In the genomic region with DNA sequence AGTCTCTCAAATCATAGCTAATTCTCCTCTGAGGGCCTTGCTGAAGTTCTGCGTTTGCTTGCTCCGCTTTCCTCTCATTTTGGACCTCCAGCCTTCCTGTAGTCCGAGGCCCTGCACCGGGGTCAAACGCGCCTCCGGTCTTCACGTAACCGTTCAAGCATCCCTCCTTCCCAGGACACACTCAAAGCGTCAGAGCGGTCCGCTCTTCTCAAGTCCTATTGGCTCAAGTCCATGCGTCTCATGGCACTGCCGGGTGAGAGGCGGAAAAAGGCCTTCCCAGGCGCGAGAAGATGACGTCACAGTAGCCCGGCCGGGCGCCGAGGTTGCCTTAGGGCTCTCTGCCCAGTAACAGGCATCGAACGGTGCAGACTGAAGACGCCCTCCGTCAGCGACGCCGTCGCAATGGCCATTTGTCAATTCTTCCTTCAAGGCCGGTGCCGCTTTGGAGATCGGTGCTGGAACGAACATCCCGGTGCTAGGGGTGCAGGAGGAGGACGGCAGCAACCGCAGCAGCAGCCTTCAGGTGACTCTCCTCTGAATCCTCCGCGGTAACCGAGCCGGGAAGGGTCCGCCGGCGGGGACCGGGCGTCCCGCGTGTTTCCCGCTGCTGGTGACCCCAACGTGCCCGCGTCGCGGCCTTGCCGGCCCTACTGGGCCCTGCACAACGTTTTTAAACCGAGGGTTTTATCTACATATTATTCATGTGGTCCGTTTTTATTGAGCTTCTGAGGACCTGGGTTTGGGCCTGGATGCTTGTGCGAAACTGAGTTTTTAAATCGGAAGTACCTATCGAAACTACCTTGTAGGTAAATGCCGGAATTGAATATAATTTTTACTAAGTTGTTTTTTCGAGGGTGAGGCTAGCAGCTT, we compare ENCODE assay signal across 1 cellular context.
TF ChIP-seq lines count a peak whose summit lies in the region.

TSS of gene NUP42 (plus strand) at position 365 of the 870 bp plus-strand sequence. CDS start at position 403, 38 bp downstream.

TF ChIP-seq in H1, 55 proteins besides CTCF, POLR2A, EP300 and RAD21 (continued from another document):
- no peak for TF ChIP-seq CHD7 (IDR thresholded peaks at IDR 0.05; ENCODE audit: insufficient replicate concordance, low read length)
- 0 out of 2 replicates have a peak, but pooled peaks have one; percentile 54 for TF ChIP-seq JUN (IDR thresholded peaks at IDR 0.05; ENCODE audit: low read depth, low read length)
- peak; percentile 34 for TF ChIP-seq E2F6 (IDR thresholded peaks at IDR 0.05)
- peak; percentile 95 for TF ChIP-seq TAF1 (IDR thresholded peaks at IDR 0.05; ENCODE audit: low read depth, low read length)
- peak; percentile 90 for TF ChIP-seq ATF3 (IDR thresholded peaks at IDR 0.05; ENCODE audit: insufficient read depth, low read depth, low read length)
- no peak for TF ChIP-seq CHD1 (IDR thresholded peaks at IDR 0.05; ENCODE audit: low read depth, low read length)
- no peak for TF ChIP-seq TCF12 (IDR thresholded peaks at IDR 0.05; ENCODE audit: low read depth, low read length)
- peak; percentile 86; the same call in 1 of the 2 replicates for TF ChIP-seq KDM5A (IDR thresholded peaks at IDR 0.05; ENCODE audit: low read length)
- TF ChIP-seq CEBPB (IDR thresholded peaks at IDR 0.05; ENCODE audit: low read depth, low read length), result 0 out of 2 replicates have a peak, but pooled peaks have one; percentile 35
- TF ChIP-seq BRCA1 (IDR thresholded peaks at IDR 0.05; ENCODE audit: low read depth, low read length), result no peak; the same call in 1 of the 2 replicates
- peak; percentile 65; the same call in 1 of the 2 replicates for TF ChIP-seq YY1 (IDR thresholded peaks at IDR 0.05; ENCODE audit: low read depth, low read length)
- TF ChIP-seq NRF1 (IDR thresholded peaks at IDR 0.05; ENCODE audit: low read depth, low read length), result no peak
- TF ChIP-seq SIX5 (IDR thresholded peaks at IDR 0.05; ENCODE audit: low read depth, low read length), result no peak
- TF ChIP-seq RNF2 (IDR thresholded peaks at IDR 0.05; ENCODE audit: borderline replicate concordance, low read depth, low read length, missing control alignments, poor library complexity, severe bottlenecking), result no peak
- TF ChIP-seq EZH2 (IDR thresholded peaks at IDR 0.05; ENCODE audit: low read depth, low read length, severe bottlenecking), result no peak
- peak; percentile 62; the same call in 1 of the 2 replicates for TF ChIP-seq ATF2 (IDR thresholded peaks at IDR 0.05; ENCODE audit: low read length)
- no peak for TF ChIP-seq BACH1 (IDR thresholded peaks at IDR 0.05; ENCODE audit: low read length)
- TF ChIP-seq USF2 (IDR thresholded peaks at IDR 0.05; ENCODE audit: low read length), result no peak
- no peak for TF ChIP-seq SP2 (IDR thresholded peaks at IDR 0.05; ENCODE audit: low read length)
- no peak for TF ChIP-seq CTBP2 (IDR thresholded peaks at IDR 0.05; ENCODE audit: borderline replicate concordance, insufficient read depth, insufficient read length, low read length)
- no peak for TF ChIP-seq TAF7 (optimal IDR thresholded peaks at IDR 0.05; ENCODE audit: borderline replicate concordance, low read depth, low read length)
- TF ChIP-seq SP4 (IDR thresholded peaks at IDR 0.05; ENCODE audit: low read length), result no peak; the same call in 1 of the 2 replicates
- peak in 1 of 2 experiments; percentile 90; a peak in 2 of 4 replicates for TF ChIP-seq SIN3A (conservative IDR thresholded peaks at IDR 0.05 in 1 of 2, IDR thresholded peaks at IDR 0.05 in 1 of 2; ENCODE audit: low read depth in 1 of 2, low read length in 2 of 2)
- no peak for TF ChIP-seq CBX8 (IDR thresholded peaks at IDR 0.05; ENCODE audit: borderline replicate concordance, low read depth, low read length)
- peak; percentile 91 for TF ChIP-seq RBBP5 (IDR thresholded peaks at IDR 0.05; ENCODE audit: borderline replicate concordance, low read depth, low read length)
- no peak for TF ChIP-seq POU5F1 (IDR thresholded peaks at IDR 0.05; ENCODE audit: low read depth, low read length)
- TF ChIP-seq SIRT6 (IDR thresholded peaks at IDR 0.05; ENCODE audit: low read length), result no peak
- TF ChIP-seq, protein P1, sequence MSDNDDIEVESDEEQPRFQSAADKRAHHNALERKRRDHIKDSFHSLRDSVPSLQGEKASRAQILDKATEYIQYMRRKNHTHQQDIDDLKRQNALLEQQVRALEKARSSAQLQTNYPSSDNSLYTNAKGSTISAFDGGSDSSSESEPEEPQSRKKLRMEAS (IDR thresholded peaks at IDR 0.05), result peak; percentile 82
- TF ChIP-seq CHD2 (IDR thresholded peaks at IDR 0.05; ENCODE audit: low read length), result peak; percentile 21; the same call in 1 of the 2 replicates
- no peak for TF ChIP-seq EGR1 (IDR thresholded peaks at IDR 0.05; ENCODE audit: borderline replicate concordance, low read depth, low read length)
- TF ChIP-seq KDM4A (IDR thresholded peaks at IDR 0.05; ENCODE audit: low read depth, low read length, severe bottlenecking), result peak; percentile 99
- TF ChIP-seq TBP (IDR thresholded peaks at IDR 0.05; ENCODE audit: low read depth, low read length), result peak; percentile 91
- TF ChIP-seq FOSL1 (IDR thresholded peaks at IDR 0.05; ENCODE audit: insufficient read depth, low read depth, low read length), result no peak
- no peak for TF ChIP-seq RXRA (IDR thresholded peaks at IDR 0.05; ENCODE audit: insufficient read depth, low read depth, low read length)
- peak; percentile 93 for TF ChIP-seq JUND (IDR thresholded peaks at IDR 0.05; ENCODE audit: low read length)
- no peak for TF ChIP-seq SAP30 (IDR thresholded peaks at IDR 0.05; ENCODE audit: insufficient read depth, insufficient replicate concordance, low read length)
- no peak for TF ChIP-seq BCL11A (IDR thresholded peaks at IDR 0.05; ENCODE audit: low read depth in 2 of 2, low read length in 2 of 2)
- no peak for TF ChIP-seq MAFK (IDR thresholded peaks at IDR 0.05; ENCODE audit: low read depth, low read length)
- TF ChIP-seq CBX5 (IDR thresholded peaks at IDR 0.05; ENCODE audit: low read depth, low read length), result no peak
- TF ChIP-seq HDAC6 (IDR thresholded peaks at IDR 0.05; ENCODE audit: low read depth, low read length), result no peak
- TF ChIP-seq SRF (IDR thresholded peaks at IDR 0.05; ENCODE audit: low read depth, low read length), result peak; percentile 85
- peak; percentile 88 for TF ChIP-seq PHF8 (conservative IDR thresholded peaks at IDR 0.05; ENCODE audit: low read depth, low read length)
- TF ChIP-seq CREB1 (IDR thresholded peaks at IDR 0.05), result peak; percentile 99
- TF ChIP-seq NANOG (IDR thresholded peaks at IDR 0.05; ENCODE audit: insufficient read depth, low read depth, low read length, poor library complexity, severe bottlenecking), result peak; percentile 37
- TF ChIP-seq KDM1A (IDR thresholded peaks at IDR 0.05; ENCODE audit: borderline replicate concordance, low read length), result no peak
- TF ChIP-seq RFX5 (IDR thresholded peaks at IDR 0.05; ENCODE audit: borderline replicate concordance, low read depth, low read length), result peak; percentile 82; the same call in 1 of the 2 replicates
- TF ChIP-seq ASH2L (IDR thresholded peaks at IDR 0.05; ENCODE audit: low read length), result peak; percentile 98
- no peak for TF ChIP-seq ZNF274 (IDR thresholded peaks at IDR 0.05; ENCODE audit: borderline replicate concordance, extremely low read depth, low read length)
- peak in 1 of 2 experiments; percentile 65; a peak in 1 of 4 replicates for TF ChIP-seq HDAC2 (IDR thresholded peaks at IDR 0.05; ENCODE audit: borderline replicate concordance in 1 of 2, low read depth in 2 of 2, low read length in 2 of 2)
- peak; percentile 85; the same call in 1 of the 2 replicates for TF ChIP-seq GTF2F1 (IDR thresholded peaks at IDR 0.05; ENCODE audit: borderline replicate concordance, low read depth, low read length)
- no peak for TF ChIP-seq TEAD4 (IDR thresholded peaks at IDR 0.05; ENCODE audit: low read depth, low read length)
- peak; percentile 94 for TF ChIP-seq POLR2AphosphoS5 (IDR thresholded peaks at IDR 0.05; ENCODE audit: low read depth, low read length)
- no peak for TF ChIP-seq SUZ12 (IDR thresholded peaks at IDR 0.05; ENCODE audit: low read length)
